ENCODE assay signal across 9 cellular contexts in genomic region chr6:32664827-32665362, GRCh38.
A peak's percentile ranks its signal among the peaks of the same experiment; 100 is the strongest.
DNase-seq lines count a peak whose midpoint lies in the region; ATAC-seq lines count a peak whose summit lies in the region.
"Had no signal": no experiment of that assay in that cellular context is flagged by ENCODE, and none has a peak within 500 bp of the region (broad histone marks: within the 10 kb centered on the region; RNA-seq: fewer than 3 reads in every experiment).

No MANE protein-coding gene starts in this region.

- peak overlapping the region; percentile 58 for H3K4me3 ChIP-seq in HUES6 (ENCODE audit: low read depth, low read length)
- H3K4me3 ChIP-seq: BLaER1 had no signal

- no peaks in the 10 kb centered on the region for H3K9me3 ChIP-seq in HUES6 (ENCODE audit: control insufficient read depth, insufficient read depth, low read depth, low read length)
- H3K9me3 ChIP-seq: BLaER1 had no signal

- no peaks in the 10 kb centered on the region; the same call in none of the 2 replicates for H3K4me1 ChIP-seq in HUES6 (ENCODE audit: control insufficient read depth, insufficient read depth, low read length)

- no peaks in the 10 kb centered on the region for H3K9me3 Mint-ChIP-seq in memory B cell

- H3K27ac ChIP-seq in HUES6 (ENCODE audit: low read depth, low read length): no peak overlapping the region
- H3K27ac ChIP-seq: BLaER1 had no signal

- peaks cover 8% of the 10 kb centered on the region; the same call in 1 of the 2 replicates for H3K36me3 ChIP-seq in HUES6 (ENCODE audit: control insufficient read depth, insufficient read depth, low read length)
- H3K36me3 ChIP-seq: BLaER1 had no signal

- H3K4me1 Mint-ChIP-seq in memory B cell: peaks cover 60% of the 10 kb centered on the region

- ATAC-seq in memory B cell (ENCODE audit: low read depth) (peak; percentile 6), HG02840 (IDR thresholded peaks at IDR 0.05; ENCODE audit: low FRiP score, unreplicated experiment) (no peak), HG03460 (IDR thresholded peaks at IDR 0.05; ENCODE audit: unreplicated experiment) (no peak), HG02763 (IDR thresholded peaks at IDR 0.05; ENCODE audit: unreplicated experiment) (no peak)

- H3K4me3 Mint-ChIP-seq in memory B cell: peak overlapping the region; percentile 95

- H3K27ac Mint-ChIP-seq in memory B cell: peak overlapping the region; percentile 99

- peak overlapping the region; percentile 52 for H3K9ac ChIP-seq in HUES6 (ENCODE audit: low read length)
- H3K9ac ChIP-seq: BLaER1 had no signal

- peak; percentile 45 for DNase-seq in Ammon's horn (ENCODE audit: low spot score)
- DNase-seq in activated naive CD4-positive, alpha-beta T cell treated with anti-CD3 and anti-CD28 coated beads, Interleukin-2, amount 50 U/mL, for 16 hours: peak; percentile 13
- no peak for DNase-seq in memory B cell (ENCODE audit: low spot score in 2 of 2)
- DNase-seq in OCI-M1 (lab: John Stamatoyannopoulos, UW): no peak

- H3K27me3 ChIP-seq in HUES6 (ENCODE audit: control insufficient read depth, insufficient read depth, low read length): peaks cover 24% of the 10 kb centered on the region

- peaks cover 48% of the 10 kb centered on the region for H3K36me3 Mint-ChIP-seq in memory B cell

- H3K27me3 Mint-ChIP-seq in memory B cell: no peaks in the 10 kb centered on the region

Comparison
In these comparisons a context has a peak if more than half of its experiments do, and no peak if none do; other contexts are left out.
1. DNase-seq: peak in Ammon's horn (single experiment) and activated naive CD4-positive, alpha-beta T cell treated with anti-CD3 and anti-CD28 coated beads, Interleukin-2, amount 50 U/mL, for 16 hours (single experiment); none in memory B cell (0 of 2) and OCI-M1 (single experiment).